Comparison of ENCODE assay signal across 14 cellular contexts in genomic region chr17:61407211-61407911, GRCh38. TPM values are rescaled to one million over a fixed set of nuclear protein-coding genes. Genes with fewer than 3 reads are reported as not detected.
A peak's percentile ranks its signal among the peaks of the same experiment; 100 is the strongest.
DNase-seq lines count a peak whose midpoint lies in the region; ATAC-seq and TF ChIP-seq lines count a peak whose summit lies in the region.
"Had no signal": no experiment of that assay in that cellular context is flagged by ENCODE, and none has a peak within 500 bp of the region (broad histone marks: within the 10 kb centered on the region; RNA-seq: fewer than 3 reads in every experiment).

No MANE protein-coding gene starts in this region.

- H3K4me1 ChIP-seq in GM23338 (ENCODE audit: insufficient read depth) (peaks cover 25% of the 10 kb centered on the region; the same call in 1 of the 2 replicates), skeletal muscle tissue (ENCODE audit: control insufficient read depth in 3 of 3, insufficient read depth in 3 of 3, low read length in 3 of 3) (peaks cover 49 to 62% (median 57%) of the 10 kb centered on the region in 3 donors)

- H3K4me1 Mint-ChIP-seq in GM23338 (peaks cover 32% of the 10 kb centered on the region), WTC11 (peaks cover 29% of the 10 kb centered on the region)

- no peak overlapping the region for H2AFZ ChIP-seq in GM23338

- H3K27me3 ChIP-seq in GM23338 (ENCODE audit: insufficient read depth), result peaks cover 99% of the 10 kb centered on the region
- peaks cover 53 to 84% (median 57%) of the 10 kb centered on the region in 3 donors for H3K27me3 ChIP-seq in skeletal muscle tissue (ENCODE audit: control insufficient read depth in 3 of 3, insufficient read depth in 3 of 3, low read length in 3 of 3)

- no peaks in the 10 kb centered on the region for H3K9me2 ChIP-seq in GM23338 (ENCODE audit: insufficient read depth)

- H3K4me3 Mint-ChIP-seq in GM23338, result no peak overlapping the region
- H3K4me3 Mint-ChIP-seq in WTC11, result no peak overlapping the region
- H3K4me3 Mint-ChIP-seq: activated naive CD8-positive, alpha-beta T cell treated with anti-CD3 and anti-CD28 coated beads for 36 hours had no signal

- H3K4me3 ChIP-seq in GM23338 (no peak overlapping the region), skeletal muscle tissue (ENCODE audit: low read length in 3 of 3) (peak overlapping the region in 2 of 3 donors; percentile 29 to 30)

- DNase-seq in GM23338 (ENCODE audit: low spot score) (no peak), WTC11 (ENCODE audit: low spot score) (peak; percentile 8), left ventricle myocardium superior (peak; percentile 15), T1000 (lab: John Stamatoyannopoulos, UW) (no peak), cerebellar nuclear complex (lab: John Stamatoyannopoulos, UW) (no peak)
- DNase-seq: activated naive CD8-positive, alpha-beta T cell treated with anti-CD3 and anti-CD28 coated beads for 36 hours; C1 segment of cervical spinal cord; NCI-H1092 treated with DMSO at 0.1 percent for 48 hours; occipital lobe had no signal

- H3K27me3 Mint-ChIP-seq in GM23338 (ENCODE audit: insufficient read depth, low read depth, poor library complexity), result peaks cover 94% of the 10 kb centered on the region
- peaks cover 94% of the 10 kb centered on the region for H3K27me3 Mint-ChIP-seq in WTC11 (ENCODE audit: low read depth)

- H3K27ac Mint-ChIP-seq in GM23338 (no peak overlapping the region), WTC11 (no peak overlapping the region)
- H3K27ac Mint-ChIP-seq: activated naive CD8-positive, alpha-beta T cell treated with anti-CD3 and anti-CD28 coated beads for 36 hours had no signal

- ATAC-seq in GM23338 (no peak), WTC11 (no peak), left ventricle myocardium superior (no peak), HG03159 (IDR thresholded peaks at IDR 0.05; ENCODE audit: unreplicated experiment) (no peak), HG03025 (IDR thresholded peaks at IDR 0.05; ENCODE audit: low FRiP score, unreplicated experiment) (no peak)

- POLR2A ChIA-PET in WTC11 (lab: Charles Lee), result no interaction called here

- H3K9me3 ChIP-seq in skeletal muscle tissue (ENCODE audit: control insufficient read depth in 3 of 3, low read length in 3 of 3), result no peaks in the 10 kb centered on the region

- H3K27ac ChIP-seq in GM23338 (ENCODE audit: low read depth) (no peak overlapping the region), skeletal muscle tissue (ENCODE audit: low read depth, low read length) (no peak overlapping the region)

- H4K20me1 ChIP-seq in GM23338 (replicated peaks; ENCODE audit: insufficient read depth), result peaks cover 20% of the 10 kb centered on the region

- H3K9me3 Mint-ChIP-seq in GM23338 (0 out of 3 replicates have a peak, but pooled peaks cover 3% of the 10 kb centered on the region), WTC11 (no peaks in the 10 kb centered on the region)
- H3K9me3 Mint-ChIP-seq: activated naive CD8-positive, alpha-beta T cell treated with anti-CD3 and anti-CD28 coated beads for 36 hours had no signal

- H3K9ac ChIP-seq in skeletal muscle tissue (ENCODE audit: low read depth in 1 of 3, low read length in 3 of 3), result peak overlapping the region in 2 of 3 donors; percentile 50 to 61

- peaks cover 13% of the 10 kb centered on the region; the same call in 1 of the 2 replicates for H3F3A ChIP-seq in GM23338 (replicated peaks; ENCODE audit: low read depth)

- CTCF ChIA-PET in WTC11 (lab: Charles Lee), result interaction anchor here (0.6 to 5.9 kb wide), 4 partner anchors 7 to 456 kb away, joined by 3 to 37 read pairs (median 9); partner anchors contain the start of genes BRIP1 and TBX2

- H3K79me2 ChIP-seq in GM23338 (replicated peaks; ENCODE audit: insufficient read depth), result no peaks in the 10 kb centered on the region

- TF ChIP-seq CTCF in GM23338 (conservative IDR thresholded peaks at IDR 0.05; ENCODE audit: low read depth in 2 of 2) (no peak), WTC11 (IDR thresholded peaks at IDR 0.05) (no peak)

- H3K36me3 Mint-ChIP-seq in GM23338 (ENCODE audit: low read depth), result peaks cover 3% of the 10 kb centered on the region; the same call in 1 of the 3 replicates
- H3K36me3 Mint-ChIP-seq in WTC11, result no peaks in the 10 kb centered on the region
- H3K36me3 Mint-ChIP-seq: activated naive CD8-positive, alpha-beta T cell treated with anti-CD3 and anti-CD28 coated beads for 36 hours had no signal

- H3K36me3 ChIP-seq in GM23338 (ENCODE audit: insufficient read depth) (no peaks in the 10 kb centered on the region), skeletal muscle tissue (ENCODE audit: control insufficient read depth in 3 of 3, insufficient read depth in 3 of 3, low read length in 3 of 3) (no peaks in the 10 kb centered on the region)

- H3K4me2 ChIP-seq in GM23338, result no peak overlapping the region

- intact Hi-C loops in left ventricle myocardium superior (cut with micrococcal nuclease), result no loop called here

TF ChIP-seq in GM23338, 12 proteins besides CTCF, POLR2A, EP300 and RAD21:
- TF ChIP-seq ZNF331 (CRISPR knock-in tag; IDR thresholded peaks at IDR 0.05; ENCODE audit: low read depth), result no peak
- TF ChIP-seq POLR2AphosphoS5 (IDR thresholded peaks at IDR 0.05; ENCODE audit: low read depth), result no peak
- TF ChIP-seq EZH2 (IDR thresholded peaks at IDR 0.05; ENCODE audit: low read depth, unreplicated experiment), result peak; percentile 56
- no peak for TF ChIP-seq ETS1 (IDR thresholded peaks at IDR 0.05)

TF ChIP-seq in WTC11, 78 proteins besides CTCF, POLR2A, EP300 and RAD21 (continues in another document):
- TF ChIP-seq ZNF416 (CRISPR knock-in tag; IDR thresholded peaks at IDR 0.05), result no peak
- no peak for TF ChIP-seq ESRRA (CRISPR knock-in tag; IDR thresholded peaks at IDR 0.05; ENCODE audit: borderline replicate concordance)
- no peak for TF ChIP-seq ATF3 (CRISPR knock-in tag; conservative IDR thresholded peaks at IDR 0.05)
- TF ChIP-seq ZNF263 (CRISPR knock-in tag; IDR thresholded peaks at IDR 0.05; ENCODE audit: low read depth), result no peak
- TF ChIP-seq STAT6 (CRISPR knock-in tag; conservative IDR thresholded peaks at IDR 0.05; ENCODE audit: low read depth), result no peak
- TF ChIP-seq FOXJ3 (CRISPR knock-in tag; IDR thresholded peaks at IDR 0.05; ENCODE audit: borderline replicate concordance), result no peak
- no peak for TF ChIP-seq ARID4B (CRISPR knock-in tag; IDR thresholded peaks at IDR 0.05; ENCODE audit: borderline replicate concordance)

RNA-seq across cellular contexts. Expression of gene TBX2, which starts 7.7 kb away (rescaled TPM):
- not detected in 2 replicates for total RNA-seq in GM23338 (2014; rRNA removed; shearing (Covaris generic))
- 0.10 TPM in 1 of 2 replicates, not detected in the other for polyA plus RNA-seq in GM23338 (2016; fragmentation: Nextera tagmentation; extraction: Ambion mirVana)
- 0.09 to 0.41 TPM (median 0.21 TPM) in 3 replicates for total RNA-seq in WTC11 (2021)
- 9.1 TPM for total RNA-seq in left ventricle myocardium superior
- 5.2 TPM for total RNA-seq in skeletal muscle tissue
- total RNA-seq: activated CD8-positive, alpha-beta memory T cell treated with anti-CD3 and anti-CD28 coated beads for 36 hours; activated naive CD8-positive, alpha-beta T cell treated with anti-CD3 and anti-CD28 coated beads for 36 hours; dermis microvascular lymphatic vessel endothelial cell had no signal

RNA-seq across cellular contexts. Expression of gene TBX4, which starts 44.9 kb away (rescaled TPM):
- not detected in 2 replicates for total RNA-seq in GM23338 (2014; rRNA removed; shearing (Covaris generic))
- polyA plus RNA-seq in GM23338 (2016; fragmentation: Nextera tagmentation; extraction: Ambion mirVana), result not detected in 2 replicates
- total RNA-seq in WTC11 (2021), result not detected in 3 replicates
- not detected for total RNA-seq in left ventricle myocardium superior
- total RNA-seq in skeletal muscle tissue, result 8.4 TPM
- total RNA-seq: activated CD8-positive, alpha-beta memory T cell treated with anti-CD3 and anti-CD28 coated beads for 36 hours; activated naive CD8-positive, alpha-beta T cell treated with anti-CD3 and anti-CD28 coated beads for 36 hours; dermis microvascular lymphatic vessel endothelial cell; occipital lobe had no signal

Comparison
In these comparisons a context has a peak if more than half of its experiments do, and no peak if none do; other contexts are left out.
1. DNase-seq: peak in WTC11 (single experiment) and left ventricle myocardium superior (single experiment); none in GM23338 (single experiment), T1000 (single experiment) and cerebellar nuclear complex (0 of 2).